13 cellular contexts compared by ENCODE assay signal in the genomic region with DNA sequence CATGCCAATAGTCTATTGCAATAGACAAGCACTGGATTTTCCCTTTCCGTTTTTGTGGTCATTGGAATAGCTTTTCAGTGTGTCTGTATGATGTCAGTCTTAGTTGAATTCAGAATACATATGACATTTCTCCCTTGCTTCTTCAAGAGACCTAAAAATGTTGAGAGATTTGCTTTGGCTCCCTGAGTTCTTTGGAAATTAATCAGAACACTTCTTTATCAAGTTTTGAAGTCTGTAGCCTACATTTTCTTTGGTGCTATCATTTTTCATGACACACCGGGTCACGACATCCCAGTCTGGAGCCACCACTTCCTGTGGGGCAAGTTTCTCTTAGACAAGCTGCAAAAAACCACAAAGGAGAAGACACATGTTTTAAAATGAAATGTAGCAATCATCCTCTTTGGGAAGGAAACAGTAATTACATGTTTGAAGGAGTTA.
DNase-seq lines count a peak whose midpoint lies in the region; ATAC-seq and TF ChIP-seq lines count a peak whose summit lies in the region.
"Had no signal": no experiment of that assay in that cellular context is flagged by ENCODE, and none has a peak within 500 bp of the region (broad histone marks: within the 10 kb centered on the region; RNA-seq: fewer than 3 reads in every experiment).

No MANE protein-coding gene starts in this region.

- H3K9me3 Mint-ChIP-seq in activated T-cell treated with anti-CD3 and anti-CD28 coated beads, Interleukin-2, amount 50 U/mL, for 4 hours = no peaks in the 10 kb centered on the region
- H3K9me3 Mint-ChIP-seq in endodermal cell = peaks cover 9% of the 10 kb centered on the region

- H3K27ac ChIP-seq in endodermal cell (ENCODE audit: low read depth, low read length) = no peak overlapping the region
- H3K27ac ChIP-seq: neural progenitor cell had no signal

- H3K27me3 ChIP-seq in endodermal cell (ENCODE audit: control insufficient read depth, insufficient read depth, low read length, poor library complexity, severe bottlenecking) = no peaks in the 10 kb centered on the region
- H3K27me3 ChIP-seq: neural progenitor cell had no signal

- H3K9me3 ChIP-seq in endodermal cell (ENCODE audit: control insufficient read depth, low read length) = no peaks in the 10 kb centered on the region

- DNase-seq in A172 (ENCODE audit: low spot score) = peak; percentile 68
- peak; percentile 71 for DNase-seq in GM03348 (ENCODE audit: low spot score)
- DNase-seq in OCI-M1 (lab: John Stamatoyannopoulos, UW) = peak; percentile 30
- peak; percentile 1 for DNase-seq in epithelial cell of esophagus (ENCODE audit: low read depth)
- DNase-seq in activated T-cell treated with anti-CD3 and anti-CD28 coated beads, Interleukin-2, amount 50 U/mL, for 4 hours = no peak
- DNase-seq in endodermal cell = no peak
- DNase-seq in NCI-H187 (lab: John Stamatoyannopoulos, UW) = no peak
- DNase-seq: NCI-H1092; stimulated activated CD4-positive, alpha-beta T cell treated with anti-CD3 and anti-CD28 coated beads, Interleukin-2, amount 100 ng/mL, for 48 hours had no signal

- no peaks in the 10 kb centered on the region for H3K27me3 Mint-ChIP-seq in activated T-cell treated with anti-CD3 and anti-CD28 coated beads, Interleukin-2, amount 50 U/mL, for 4 hours (ENCODE audit: low read depth)
- peaks cover 3% of the 10 kb centered on the region for H3K27me3 Mint-ChIP-seq in endodermal cell (ENCODE audit: insufficient read depth)

- 93 to 100% methylated on average over 2 to 3 of the region's 3 CpGs for WGBS in endodermal cell (ENCODE audit: insufficient coverage in 1 of 2, insufficient read length in 1 of 2), 2 experiments

- no peaks in the 10 kb centered on the region for H3K4me1 ChIP-seq in endodermal cell (ENCODE audit: control insufficient read depth, insufficient read depth, low read length)

- H3K4me1 Mint-ChIP-seq in activated T-cell treated with anti-CD3 and anti-CD28 coated beads, Interleukin-2, amount 50 U/mL, for 4 hours (ENCODE audit: low read depth) = peaks cover 13% of the 10 kb centered on the region
- peaks cover 7% of the 10 kb centered on the region for H3K4me1 Mint-ChIP-seq in endodermal cell
- H3K4me1 Mint-ChIP-seq: CD14-positive monocyte had no signal

- ATAC-seq in HG03520 (IDR thresholded peaks at IDR 0.05; ENCODE audit: unreplicated experiment) = no peak
- no peak for ATAC-seq in activated T-cell treated with anti-CD3 and anti-CD28 coated beads, Interleukin-2, amount 50 U/mL, for 4 hours
- ATAC-seq: esophagus mucosa had no signal

- no peaks in the 10 kb centered on the region for H3K36me3 Mint-ChIP-seq in activated T-cell treated with anti-CD3 and anti-CD28 coated beads, Interleukin-2, amount 50 U/mL, for 4 hours (ENCODE audit: insufficient read depth)
- H3K36me3 Mint-ChIP-seq in endodermal cell (ENCODE audit: low read depth) = no peaks in the 10 kb centered on the region
- H3K36me3 Mint-ChIP-seq: CD14-positive monocyte, neural progenitor cell had no signal

- no peaks in the 10 kb centered on the region for H3K36me3 ChIP-seq in endodermal cell (ENCODE audit: control insufficient read depth, insufficient read depth, low read length)
- H3K36me3 ChIP-seq: neural progenitor cell had no signal

- no peak overlapping the region for H3K27ac Mint-ChIP-seq in endodermal cell
- H3K27ac Mint-ChIP-seq: CD14-positive monocyte, neural progenitor cell had no signal

- no peak overlapping the region for H3K4me3 Mint-ChIP-seq in activated T-cell treated with anti-CD3 and anti-CD28 coated beads, Interleukin-2, amount 50 U/mL, for 4 hours
- no peak overlapping the region for H3K4me3 Mint-ChIP-seq in endodermal cell
- H3K4me3 Mint-ChIP-seq: CD14-positive monocyte, neural progenitor cell had no signal

- no peak for TF ChIP-seq CTCF in epithelial cell of esophagus (IDR thresholded peaks at IDR 0.05; ENCODE audit: insufficient read depth, low read depth, low read length, missing control alignments)
- TF ChIP-seq CTCF in endodermal cell (conservative IDR thresholded peaks at IDR 0.05) = no peak

- no peak overlapping the region for H3K4me3 ChIP-seq in epithelial cell of esophagus (ENCODE audit: low read length)
- no peak overlapping the region for H3K4me3 ChIP-seq in endodermal cell (ENCODE audit: low read length)
- H3K4me3 ChIP-seq: neural progenitor cell had no signal

- H3K9ac ChIP-seq in endodermal cell (ENCODE audit: extremely low read depth, low read length, poor library complexity, severe bottlenecking) = no peak overlapping the region
- H3K9ac ChIP-seq: neural progenitor cell had no signal

Comparison
In these comparisons a context has a peak if more than half of its experiments do, and no peak if none do; other contexts are left out.
1. DNase-seq: peak in A172 (single experiment), GM03348 (single experiment), OCI-M1 (single experiment) and epithelial cell of esophagus (single experiment); none in activated T-cell treated with anti-CD3 and anti-CD28 coated beads, Interleukin-2, amount 50 U/mL, for 4 hours (single experiment), endodermal cell (single experiment) and NCI-H187 (0 of 2).